8 cellular contexts compared by ENCODE assay signal in the genomic region with DNA sequence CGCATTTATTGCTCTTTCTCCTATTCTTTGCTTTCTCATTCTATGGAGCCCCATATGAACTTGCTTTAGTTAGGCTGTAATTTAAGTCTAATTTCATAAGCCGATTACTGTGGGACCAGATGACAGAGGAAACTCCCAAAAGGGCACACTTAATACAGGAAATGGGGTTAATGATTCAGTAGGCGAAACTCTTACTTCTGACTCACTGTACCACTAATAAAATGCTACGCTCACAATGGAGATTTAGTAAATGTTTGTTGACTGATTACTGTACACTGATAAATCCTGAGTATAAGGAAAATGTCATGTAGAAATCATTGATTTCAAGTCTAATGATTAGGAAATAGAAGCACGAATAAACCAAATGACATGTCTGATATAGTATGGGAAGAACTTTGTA.
DNase-seq lines count a peak whose midpoint lies in the region; ATAC-seq and TF ChIP-seq lines count a peak whose summit lies in the region.

No MANE protein-coding gene starts in this region.

- peak overlapping the region; percentile 68 for H3K27ac ChIP-seq in brain microvascular endothelial cell

- H3K36me3 ChIP-seq in brain microvascular endothelial cell (replicated peaks) = no peaks in the 10 kb centered on the region

- ATAC-seq in GM19324 (IDR thresholded peaks at IDR 0.05; ENCODE audit: low FRiP score, unreplicated experiment) (peak; percentile 94), HG03159 (IDR thresholded peaks at IDR 0.05; ENCODE audit: unreplicated experiment) (peak; percentile 99)

- no peak for TF ChIP-seq CTCF in brain microvascular endothelial cell (IDR thresholded peaks at IDR 0.05; ENCODE audit: low read depth, low read length, missing control alignments)

- no peaks in the 10 kb centered on the region for H3K27me3 ChIP-seq in brain microvascular endothelial cell (replicated peaks)

- DNase-seq in A172 (ENCODE audit: low spot score) (peak; percentile 78), brain microvascular endothelial cell (peak; percentile 25), mucosa of gallbladder (ENCODE audit: low spot score) (no peak), posterior cingulate gyrus (no peak), NOMO-1 treated with dmso at 0.1 percent for 144 hours (lab: John Stamatoyannopoulos, UW; ENCODE audit: unreplicated experiment) (no peak), T-helper 9 cell (no peak)

- no peak overlapping the region for H3K4me3 ChIP-seq in brain microvascular endothelial cell (ENCODE audit: low read depth, low read length)

- intact Hi-C loops in posterior cingulate gyrus (cut with DNase I) = no loop called here

- in situ Hi-C loops in brain microvascular endothelial cell (cut with HindIII; ENCODE audit: low pct_ligation_motif_present, low sequenced_read_pairs) = no loop called here

Comparison
In these comparisons a context has a peak if more than half of its experiments do, and no peak if none do; other contexts are left out.
1. DNase-seq: peak in A172 (single experiment) and brain microvascular endothelial cell (single experiment); none in mucosa of gallbladder (single experiment), posterior cingulate gyrus (0 of 10), NOMO-1 treated with dmso at 0.1 percent for 144 hours (single experiment) and T-helper 9 cell (single experiment).